Comparison of ENCODE assay signal across 1 cellular context in genomic region chr13:106536244-106537034, GRCh38.
TF ChIP-seq lines count a peak whose summit lies in the region.

No MANE protein-coding gene starts in this region.

TF ChIP-seq in HepG2, 621 proteins besides CTCF, POLR2A, EP300 and RAD21 (continued from another document):
- peak; percentile 61; the same call in 1 of the 2 replicates for TF ChIP-seq ZNF687 (CRISPR knock-in tag; IDR thresholded peaks at IDR 0.05)
- TF ChIP-seq NR0B2 (CRISPR knock-in tag; IDR thresholded peaks at IDR 0.05) = 0 out of 2 replicates have a peak, but pooled peaks have one; percentile 5
- TF ChIP-seq HDAC2 (CRISPR knock-in tag; IDR thresholded peaks at IDR 0.05) = no peak
- peak; percentile 22 for TF ChIP-seq ZNF407 (CRISPR knock-in tag; IDR thresholded peaks at IDR 0.05; ENCODE audit: not compliant biosample characterization)
- TF ChIP-seq ZNF335 (CRISPR knock-in tag; IDR thresholded peaks at IDR 0.05) = no peak
- TF ChIP-seq ZNF607 (CRISPR knock-in tag; IDR thresholded peaks at IDR 0.05; ENCODE audit: borderline replicate concordance) = peak; percentile 56; the same call in 1 of the 2 replicates
- TF ChIP-seq TARDBP (CRISPR knock-in tag; IDR thresholded peaks at IDR 0.05) = 0 out of 2 replicates have a peak, but pooled peaks have one; percentile 25
- 0 out of 2 replicates have a peak, but pooled peaks have one; percentile 18 for TF ChIP-seq ZFX (CRISPR knock-in tag; IDR thresholded peaks at IDR 0.05; ENCODE audit: low read depth)
- TF ChIP-seq SRSF4 (IDR thresholded peaks at IDR 0.05; ENCODE audit: low read depth, low read length, poor library complexity, severe bottlenecking) = no peak
- TF ChIP-seq STAG1 (CRISPR knock-in tag; IDR thresholded peaks at IDR 0.05) = peak; percentile 89
- TF ChIP-seq POLR2G (IDR thresholded peaks at IDR 0.05; ENCODE audit: low read depth, low read length) = peak; percentile 31; the same call in 1 of the 2 replicates
- 0 out of 2 replicates have a peak, but pooled peaks have one; percentile 51 for TF ChIP-seq ZSCAN5A (CRISPR knock-in tag; IDR thresholded peaks at IDR 0.05; ENCODE audit: borderline replicate concordance)
- no peak for TF ChIP-seq KDM4B (CRISPR knock-in tag; IDR thresholded peaks at IDR 0.05)
- 0 out of 2 replicates have a peak, but pooled peaks have one; percentile 9 for TF ChIP-seq ZNF557 (CRISPR knock-in tag; IDR thresholded peaks at IDR 0.05)
- TF ChIP-seq TIGD3 (CRISPR knock-in tag; IDR thresholded peaks at IDR 0.05; ENCODE audit: borderline replicate concordance) = no peak
- 0 out of 2 replicates have a peak, but pooled peaks have one; percentile 26 for TF ChIP-seq ZNF362 (CRISPR knock-in tag; IDR thresholded peaks at IDR 0.05; ENCODE audit: borderline replicate concordance)
- TF ChIP-seq AKNA (CRISPR knock-in tag; IDR thresholded peaks at IDR 0.05; ENCODE audit: borderline replicate concordance) = no peak
- peak; percentile 75; the same call in 1 of the 2 replicates for TF ChIP-seq ZNF839 (CRISPR knock-in tag; IDR thresholded peaks at IDR 0.05; ENCODE audit: borderline replicate concordance)
- peak; percentile 56 for TF ChIP-seq AGO2 (optimal IDR thresholded peaks at IDR 0.05; ENCODE audit: low read depth, low read length)
- TF ChIP-seq ZNF205 (CRISPR knock-in tag; IDR thresholded peaks at IDR 0.05) = peak; percentile 83
- no peak for TF ChIP-seq SMAD1 (CRISPR knock-in tag; IDR thresholded peaks at IDR 0.05; ENCODE audit: borderline replicate concordance, low read depth)
- 0 out of 2 replicates have a peak, but pooled peaks have one; percentile 70 for TF ChIP-seq ZNF619 (CRISPR knock-in tag; IDR thresholded peaks at IDR 0.05)
- TF ChIP-seq ISX (CRISPR knock-in tag; conservative IDR thresholded peaks at IDR 0.05) = no peak
- TF ChIP-seq ZFP91 (CRISPR knock-in tag; IDR thresholded peaks at IDR 0.05; ENCODE audit: borderline replicate concordance) = peak; percentile 69; the same call in 1 of the 2 replicates
- TF ChIP-seq ZNF605 (CRISPR knock-in tag; IDR thresholded peaks at IDR 0.05) = 0 out of 2 replicates have a peak, but pooled peaks have one; percentile 55
- 0 out of 2 replicates have a peak, but pooled peaks have one; percentile 68 for TF ChIP-seq EED (CRISPR knock-in tag; IDR thresholded peaks at IDR 0.05)
- peak; percentile 0 for TF ChIP-seq HNRNPLL (IDR thresholded peaks at IDR 0.05; ENCODE audit: low read depth, low read length, poor library complexity, severe bottlenecking)
- TF ChIP-seq ZNF777 (CRISPR knock-in tag; IDR thresholded peaks at IDR 0.05) = peak; percentile 29; the same call in 1 of the 2 replicates
- peak; percentile 69 for TF ChIP-seq ZNF501 (CRISPR knock-in tag; IDR thresholded peaks at IDR 0.05)
- TF ChIP-seq THYN1 (CRISPR knock-in tag; IDR thresholded peaks at IDR 0.05; ENCODE audit: borderline replicate concordance, low read depth) = no peak
- TF ChIP-seq ZNF709 (CRISPR knock-in tag; IDR thresholded peaks at IDR 0.05) = peak; percentile 25; the same call in 1 of the 2 replicates
